In genomic region chr4:7970031-7970946, GRCh38 we compare ENCODE assay signal across 8 cellular contexts. TPM values are rescaled to one million over a fixed set of nuclear protein-coding genes. Genes with fewer than 3 reads are reported as not detected.
DNase-seq lines count a peak whose midpoint lies in the region; FAIRE-seq and TF ChIP-seq lines count a peak whose summit lies in the region.

No MANE protein-coding gene starts in this region.

- H2AK5ac ChIP-seq in H9 (ENCODE audit: insufficient read length, low read length): no peak overlapping the region

- peak; percentile 29 for TF ChIP-seq POLR2A in GM10847 (IDR thresholded peaks at IDR 0.05; ENCODE audit: extremely low read depth, insufficient read length)

- H2BK15ac ChIP-seq in H9 (ENCODE audit: low read depth, low read length): no peak overlapping the region

- H2BK12ac ChIP-seq in H9 (ENCODE audit: insufficient read length, low read depth, low read length): no peak overlapping the region

- H4K5ac ChIP-seq in H9 (ENCODE audit: insufficient read length, low read depth, low read length): no peak overlapping the region

- TF ChIP-seq CTCF in H9 (conservative IDR thresholded peaks at IDR 0.05) (no peak), bronchial epithelial cell (IDR thresholded peaks at IDR 0.05; ENCODE audit: insufficient read depth, low read length, severe bottlenecking) (no peak)

- no peak overlapping the region for H4K8ac ChIP-seq in H9 (replicated peaks; ENCODE audit: insufficient read length, low read depth, low read length)

- H3K27me3 ChIP-seq in H9 (ENCODE audit: insufficient read depth, low read length) (no peaks in the 10 kb centered on the region), SJSA1 (replicated peaks) (no peaks in the 10 kb centered on the region), bronchial epithelial cell (ENCODE audit: control insufficient read depth, insufficient read depth, low read length) (no peaks in the 10 kb centered on the region), mucosa of stomach (ENCODE audit: control insufficient read depth, insufficient read depth, low read length) (no peaks in the 10 kb centered on the region)

- H3T11ph ChIP-seq in H9 (ENCODE audit: low read length): no peak overlapping the region

- H3K18ac ChIP-seq in H9 (ENCODE audit: insufficient read length, low read depth, low read length): no peak overlapping the region

- H2AFZ ChIP-seq in H9 (ENCODE audit: low read length): no peak overlapping the region

- H3K27ac Mint-ChIP-seq in H9: peak overlapping the region; percentile 12 to 87 (median 69); a peak in 5 of 7 replicates

- H3K4me1 ChIP-seq in H9 (ENCODE audit: insufficient read depth, low read length) (no peaks in the 10 kb centered on the region; the same call in 1 of the 2 replicates), SJSA1 (replicated peaks) (peaks cover 56% of the 10 kb centered on the region), mucosa of stomach (ENCODE audit: control insufficient read depth, insufficient read depth, low read length) (peaks cover 60% of the 10 kb centered on the region), urinary bladder (ENCODE audit: insufficient read depth) (no peaks in the 10 kb centered on the region)

- no peak overlapping the region for H3K56ac ChIP-seq in H9 (ENCODE audit: insufficient read length, low read depth, low read length)

- H3K36me3 ChIP-seq in SJSA1 (no peaks in the 10 kb centered on the region), bronchial epithelial cell (ENCODE audit: control insufficient read depth, insufficient read depth, low read length) (no peaks in the 10 kb centered on the region), mucosa of stomach (ENCODE audit: control insufficient read depth, insufficient read depth, low read length) (no peaks in the 10 kb centered on the region), urinary bladder (ENCODE audit: insufficient read depth) (no peaks in the 10 kb centered on the region)

- no peak overlapping the region for H3K14ac ChIP-seq in H9 (ENCODE audit: insufficient read depth, low read length)

- H3K27me3 Mint-ChIP-seq in H9 (ENCODE audit: low read depth): no peaks in the 10 kb centered on the region

- H3K4ac ChIP-seq in H9 (ENCODE audit: low read depth, low read length): no peak overlapping the region

- H2BK120ac ChIP-seq in H9 (ENCODE audit: low read depth, low read length, poor library complexity, severe bottlenecking): no peak overlapping the region

- no peak overlapping the region for H2BK20ac ChIP-seq in H9 (ENCODE audit: low read depth, low read length, poor library complexity, severe bottlenecking)

- H3K9ac ChIP-seq in H9 (ENCODE audit: extremely low read depth, insufficient read length, low read length) (no peak overlapping the region), mucosa of stomach (ENCODE audit: low read length) (peak overlapping the region; percentile 73)

- no peak overlapping the region for H4K91ac ChIP-seq in H9 (ENCODE audit: insufficient read length, low read depth, low read length)

- H2BK5ac ChIP-seq in H9 (ENCODE audit: insufficient read length, low read length): no peak overlapping the region

- H3K4me3 Mint-ChIP-seq in H9: no peak overlapping the region

- peaks cover 2% of the 10 kb centered on the region for H4K20me1 ChIP-seq in H9 (ENCODE audit: control insufficient read depth, insufficient read depth, insufficient read length)

- no peaks in the 10 kb centered on the region; a peak in 1 of 5 replicates for H3K9me3 Mint-ChIP-seq in H9

- DNase-seq in H9: no peak
- peak in 1 of 2 experiments; percentile 50 for DNase-seq in SJSA1 (ENCODE audit: low read depth in 1 of 2, low spot score in 2 of 2)
- DNase-seq in bronchial epithelial cell (ENCODE audit: low read depth): peak; percentile 56
- DNase-seq in GOT3 (lab: John Stamatoyannopoulos, UW): no peak
- DNase-seq in NOMO-1 treated with dmso at 0.1 percent for 144 hours (lab: John Stamatoyannopoulos, UW; ENCODE audit: unreplicated experiment): no peak

- no peak overlapping the region for H3K4me2 ChIP-seq in H9 (ENCODE audit: insufficient read depth, insufficient read length, low read length)

- H3K9me3 ChIP-seq in H9 (ENCODE audit: control insufficient read depth, low read depth, low read length) (no peaks in the 10 kb centered on the region), SJSA1 (replicated peaks) (no peaks in the 10 kb centered on the region), mucosa of stomach (ENCODE audit: control insufficient read depth, low read length) (no peaks in the 10 kb centered on the region)

- H3K27ac ChIP-seq in H9 (ENCODE audit: insufficient read length, low read depth, low read length): no peak overlapping the region
- peak overlapping the region; percentile 52 for H3K27ac ChIP-seq in SJSA1
- H3K27ac ChIP-seq in urinary bladder (ENCODE audit: low read depth): peak overlapping the region; percentile 62

- H3K23me2 ChIP-seq in H9 (ENCODE audit: insufficient read length, low read depth, low read length, poor library complexity, severe bottlenecking): no peaks in the 10 kb centered on the region

- peaks cover 21 to 27% of the 10 kb centered on the region in 2 experiments for H3K4me1 Mint-ChIP-seq in H9

- H3K23ac ChIP-seq in H9 (ENCODE audit: insufficient read length, low read depth, low read length): no peak overlapping the region

- no peak for FAIRE-seq in bronchial epithelial cell (lab: Jason Lieb, UNC)

- H3K36me3 Mint-ChIP-seq in H9 (ENCODE audit: insufficient read depth in 1 of 3, low read depth in 3 of 3): no peaks in the 10 kb centered on the region; a peak in 1 of 7 replicates

- H3K79me2 ChIP-seq in H9 (ENCODE audit: insufficient read depth, low read length): no peaks in the 10 kb centered on the region

- H3K4me3 ChIP-seq in SJSA1 (no peak overlapping the region), bronchial epithelial cell (ENCODE audit: low read depth, low read length) (no peak overlapping the region), mucosa of stomach (ENCODE audit: low read length) (peak overlapping the region; percentile 28), urinary bladder (ENCODE audit: low read depth, low read length) (no peak overlapping the region)

- no peaks in the 10 kb centered on the region for H3K79me1 ChIP-seq in H9 (ENCODE audit: insufficient read depth, low read depth, low read length, poor library complexity, severe bottlenecking)

- WGBS in H9 (ENCODE audit: extremely low coverage, insufficient read length, low lambda C conversion rate): no CpG with 5 or more reads among the region's 18 CpGs
- 62% methylated on average over 18 of the region's 18 CpGs for WGBS in urinary bladder

RNA-seq across cellular contexts. Expression of gene AFAP1, which starts 30.6 kb away (rescaled TPM):
- total RNA-seq in H9 (2021): 5.4 and 6.5 TPM in 2 replicates
- 33.1 and 47.4 TPM in 2 replicates for total RNA-seq in SJSA1 (2014; rRNA removed; shearing (Covaris generic))
- total RNA-seq in bronchial epithelial cell: 6.8 and 16.1 TPM in 2 replicates
- 41.8 TPM for total RNA-seq in urinary bladder
- 27.8 TPM for polyA plus RNA-seq in urinary bladder
